17 cellular contexts compared by ENCODE assay signal in genomic region chr3:102124301-102125158, GRCh38.
A peak's percentile ranks its signal among the peaks of the same experiment; 100 is the strongest.
DNase-seq lines count a peak whose midpoint lies in the region; ATAC-seq, FAIRE-seq and TF ChIP-seq lines count a peak whose summit lies in the region.
"Had no signal": no experiment of that assay in that cellular context is flagged by ENCODE, and none has a peak within 500 bp of the region (broad histone marks: within the 10 kb centered on the region; RNA-seq: fewer than 3 reads in every experiment).

No MANE protein-coding gene starts in this region.

- no peak for ATAC-seq in A549
- ATAC-seq in left lung, result peak; percentile 63
- ATAC-seq in HG03095 (IDR thresholded peaks at IDR 0.05; ENCODE audit: unreplicated experiment), result no peak
- ATAC-seq: activated T-helper 17 cell treated with anti-CD3 and anti-CD28 coated beads, Interleukin-2, amount 50 U/mL, for 72 hours had no signal

- CTCF ChIA-PET in A549 (lab: Yijun Ruan, JAX), result interaction anchor here (1.1 kb wide), 1 partner anchor 101 kb away, joined by 3 read pairs; no protein-coding TSS in a partner anchor

- TF ChIP-seq EP300 in A549 (IDR thresholded peaks at IDR 0.05), result no peak

- TF ChIP-seq POLR2A in A549 (IDR thresholded peaks at IDR 0.05; ENCODE audit: low read length), result no peak

- no peaks in the 10 kb centered on the region for H3K36me3 ChIP-seq in left lung
- H3K36me3 ChIP-seq: colonic mucosa, tibial nerve had no signal

- no peak for TF ChIP-seq CTCF in A549 (IDR thresholded peaks at IDR 0.05)
- TF ChIP-seq CTCF in left lung (IDR thresholded peaks at IDR 0.05), result no peak

- FAIRE-seq in A549 (lab: Jason Lieb, UNC), result peak; percentile 61
- FAIRE-seq: GM12892, GM19239 had no signal

- H3K27me3 ChIP-seq in left lung, result no peaks in the 10 kb centered on the region
- H3K27me3 ChIP-seq: colonic mucosa, tibial nerve had no signal

- H3K9me3 ChIP-seq in A549, result peaks cover 7% of the 10 kb centered on the region
- H3K9me3 ChIP-seq in left lung, result peaks cover 0 to 18% of the 10 kb centered on the region in 2 donors
- H3K9me3 ChIP-seq: colonic mucosa had no signal

- no peak for DNase-seq in A549 (ENCODE audit: low read depth in 1 of 2, low spot score in 1 of 2)
- peak; percentile 1 for DNase-seq in NCI-H748 (lab: John Stamatoyannopoulos, UW; ENCODE audit: unreplicated experiment)
- peak; percentile 86 for DNase-seq in epithelial cell of prostate (ENCODE audit: low read depth, low spot score)
- DNase-seq in left lung, result no peak
- DNase-seq in NCI-H1105 (lab: John Stamatoyannopoulos, UW), result no peak
- no peak for DNase-seq in NK-92 (lab: John Stamatoyannopoulos, UW; ENCODE audit: unreplicated experiment)
- no peak for DNase-seq in cerebellum (ENCODE audit: low spot score)
- DNase-seq: ACHN; colonic mucosa; H7; NCI-H1694 treated with DMSO at 0.1 percent for 48 hours; NK-92 treated with Interleukin-12 subunit alpha and Interleukin-12 subunit beta, amount 100 ng/mL, for 24 hours had no signal

- TF ChIP-seq RAD21 in A549 (conservative IDR thresholded peaks at IDR 0.05 in 1 of 2, IDR thresholded peaks at IDR 0.05 in 1 of 2), result no peak

- POLR2A ChIA-PET in A549 (lab: Yijun Ruan, JAX), result no interaction called here

- 44% methylated on average over 4 of the region's 4 CpGs for WGBS in A549 (ENCODE audit: missing lambda C conversion rate)

- 0 out of 3 replicates have a peak overlapping the region, but pooled peaks have one; percentile 2 for H3K4me2 ChIP-seq in A549

- intact Hi-C loops in left lung (cut with DNase I), result no loop called here

- peaks cover 20% of the 10 kb centered on the region for H3K4me1 ChIP-seq in A549
- peaks cover 0 to 16% of the 10 kb centered on the region in 2 donors for H3K4me1 ChIP-seq in left lung
- H3K4me1 ChIP-seq: colonic mucosa had no signal

- no peak overlapping the region for H3K27ac ChIP-seq in A549
- peak overlapping the region; percentile 86 for H3K27ac ChIP-seq in epithelial cell of prostate
- peak overlapping the region in 1 of 2 donors; percentile 8 for H3K27ac ChIP-seq in left lung
- H3K27ac ChIP-seq: colonic mucosa had no signal

- H3K4me3 ChIP-seq in A549 (no peak overlapping the region), left lung (no peak overlapping the region)
- H3K4me3 ChIP-seq: colonic mucosa, tibial nerve had no signal

TF ChIP-seq in A549, 52 proteins besides CTCF, POLR2A, EP300 and RAD21:
- TF ChIP-seq JUNB (IDR thresholded peaks at IDR 0.05) (no peak), CEBPB (IDR thresholded peaks at IDR 0.05) (0 out of 4 replicates have a peak, but pooled peaks of 1 of the 2 experiments have one; percentile 8)

Comparison
In these comparisons a context has a peak if more than half of its experiments do, and no peak if none do; other contexts are left out.
1. DNase-seq: peak in NCI-H748 (single experiment) and epithelial cell of prostate (single experiment); none in A549 (0 of 2), left lung (0 of 2), NCI-H1105 (single experiment), NK-92 (single experiment) and cerebellum (single experiment).